16 cellular contexts compared by ENCODE assay signal in genomic region chr9:77738932-77739331, GRCh38.
DNase-seq lines count a peak whose midpoint lies in the region; ATAC-seq, FAIRE-seq and TF ChIP-seq lines count a peak whose summit lies in the region.
"Had no signal": no experiment of that assay in that cellular context is flagged by ENCODE, and none has a peak within 500 bp of the region (broad histone marks: within the 10 kb centered on the region; RNA-seq: fewer than 3 reads in every experiment).

No MANE protein-coding gene starts in this region.

- dilution Hi-C loops in endothelial cell of umbilical vein (cut with MboI; ENCODE audit: extremely low pct_ligation_motif_present, low sequenced_read_pairs) = no loop called here

- CTCF ChIA-PET in activated CD4-positive, alpha-beta T cell treated with anti-CD3 and anti-CD28 coated beads for 36 hours (lab: Charles Lee) = interaction anchor here (1.4 to 3.0 kb wide), 3 partner anchors 8 to 20 kb away, joined by 3 to 9 read pairs (median 6); no protein-coding TSS in a partner anchor
- CTCF ChIA-PET in endothelial cell of umbilical vein (lab: Charles Lee) = interaction anchor here (1.2 to 1.7 kb wide), 3 partner anchors 9 to 19 kb away, joined by 3 to 4 read pairs (median 3); no protein-coding TSS in a partner anchor

- H3K79me2 ChIP-seq in endothelial cell of umbilical vein (ENCODE audit: control insufficient read depth, insufficient read depth, low read length) = peaks cover 5% of the 10 kb centered on the region

- H2AFZ ChIP-seq in endothelial cell of umbilical vein (ENCODE audit: low read depth, low read length) = no peak overlapping the region

- no peaks in the 10 kb centered on the region for H3K27me3 Mint-ChIP-seq in activated CD4-positive, alpha-beta T cell treated with anti-CD3 and anti-CD28 coated beads for 36 hours
- no peaks in the 10 kb centered on the region for H3K27me3 Mint-ChIP-seq in stimulated activated naive CD8-positive, alpha-beta T cell treated with anti-CD3 and anti-CD28 coated beads, Interleukin-15, amount 100 ng/mL, for 72 hours

- FAIRE-seq in endothelial cell of umbilical vein (lab: Jason Lieb, UNC) = peak; percentile 55
- FAIRE-seq: H1 had no signal

- TF ChIP-seq POLR2A in endothelial cell of umbilical vein (IDR thresholded peaks at IDR 0.05; ENCODE audit: low read depth, low read length) = no peak

- no peak for TF ChIP-seq CTCF in endothelial cell of umbilical vein (IDR thresholded peaks at IDR 0.05; ENCODE audit: extremely low read depth in 1 of 2, insufficient read depth in 1 of 2, low read depth in 1 of 2, low read length in 2 of 2)

- H3K36me3 Mint-ChIP-seq in activated CD4-positive, alpha-beta T cell treated with anti-CD3 and anti-CD28 coated beads for 36 hours (ENCODE audit: low read depth) = peaks cover 10% of the 10 kb centered on the region

- H3K36me3 ChIP-seq in endothelial cell of umbilical vein (ENCODE audit: control insufficient read depth in 2 of 2, extremely low read depth in 1 of 2, insufficient read depth in 2 of 2, low read length in 2 of 2) = no peaks in the 10 kb centered on the region

- intact Hi-C loops in activated CD4-positive, alpha-beta T cell treated with anti-CD3 and anti-CD28 coated beads for 36 hours (cut with DNase I, micrococcal nuclease) = no loop called here
- intact Hi-C loops in endothelial cell of umbilical vein (cut with micrococcal nuclease) = no loop called here

- H3K4me3 Mint-ChIP-seq in activated CD4-positive, alpha-beta T cell treated with anti-CD3 and anti-CD28 coated beads for 36 hours = no peak overlapping the region
- no peak overlapping the region for H3K4me3 Mint-ChIP-seq in stimulated activated naive CD8-positive, alpha-beta T cell treated with anti-CD3 and anti-CD28 coated beads, Interleukin-15, amount 100 ng/mL, for 72 hours
- H3K4me3 Mint-ChIP-seq: B cell; CD8-positive, alpha-beta T cell had no signal

- H3K27ac ChIP-seq in endothelial cell of umbilical vein (ENCODE audit: insufficient read depth, low read depth, low read length) = no peak overlapping the region
- H3K27ac ChIP-seq: BLaER1 treated with 17β-estradiol and CSF1 and Interleukin-3, amounts not matched to agents 10 nM and 100 nM; HL-60 had no signal

- no peak overlapping the region for H3K4me2 ChIP-seq in endothelial cell of umbilical vein (ENCODE audit: insufficient read depth, low read length)
- H3K4me2 ChIP-seq: BLaER1 treated with 17β-estradiol and CSF1 and Interleukin-3, amounts not matched to agents 10 nM and 100 nM had no signal

- ATAC-seq in activated CD4-positive, alpha-beta T cell treated with anti-CD3 and anti-CD28 coated beads for 36 hours = peak; percentile 74
- ATAC-seq in stimulated activated naive CD8-positive, alpha-beta T cell treated with anti-CD3 and anti-CD28 coated beads, Interleukin-15, Interleukin-2, amounts not matched to agents 100 U/mL and 50 U/mL, for 24 hours = peak; percentile 40
- ATAC-seq in stimulated activated naive CD8-positive, alpha-beta T cell treated with anti-CD3 and anti-CD28 coated beads, Interleukin-15, amount 100 ng/mL, for 72 hours = no peak
- ATAC-seq in GM19397 (IDR thresholded peaks at IDR 0.05; ENCODE audit: unreplicated experiment) = no peak
- ATAC-seq: CD8-positive, alpha-beta T cell had no signal

- no peak overlapping the region for H3K9ac ChIP-seq in endothelial cell of umbilical vein (replicated peaks; ENCODE audit: extremely low read depth, insufficient read depth, low read length)
- H3K9ac ChIP-seq: BLaER1 treated with 17β-estradiol and CSF1 and Interleukin-3, amounts not matched to agents 10 nM and 100 nM had no signal

- no peak for DNase-seq in activated CD4-positive, alpha-beta T cell treated with anti-CD3 and anti-CD28 coated beads for 36 hours
- no peak for DNase-seq in activated CD4-positive, alpha-beta T cell treated with anti-CD3 and anti-CD28 coated beads, Interleukin-2, amount 50 U/mL, for 1 hour
- no peak for DNase-seq in stimulated activated naive CD8-positive, alpha-beta T cell treated with anti-CD3 and anti-CD28 coated beads, Interleukin-15, Interleukin-2, amounts not matched to agents 100 U/mL and 50 U/mL, for 24 hours
- DNase-seq in stimulated activated naive CD8-positive, alpha-beta T cell treated with anti-CD3 and anti-CD28 coated beads, Interleukin-15, amount 100 ng/mL, for 72 hours = no peak
- DNase-seq in endothelial cell of umbilical vein (ENCODE audit: low read depth, low spot score) (no peak), dedifferentiated amniotic fluid mesenchymal stem cell (ENCODE audit: extremely low spot score) (no peak)
- DNase-seq: Calu3; CD8-positive, alpha-beta T cell; DMS79 treated with DMSO at 0.1 percent for 48 hours; GF-D8; HCEC 1CT had no signal

- peak overlapping the region; percentile 67 for H3K27ac Mint-ChIP-seq in activated CD4-positive, alpha-beta T cell treated with anti-CD3 and anti-CD28 coated beads for 36 hours
- no peak overlapping the region for H3K27ac Mint-ChIP-seq in stimulated activated naive CD8-positive, alpha-beta T cell treated with anti-CD3 and anti-CD28 coated beads, Interleukin-15, amount 100 ng/mL, for 72 hours
- H3K27ac Mint-ChIP-seq: B cell; CD8-positive, alpha-beta T cell had no signal

- H3K9me3 Mint-ChIP-seq in activated CD4-positive, alpha-beta T cell treated with anti-CD3 and anti-CD28 coated beads for 36 hours (ENCODE audit: low read depth) = peaks cover 2% of the 10 kb centered on the region
- no peaks in the 10 kb centered on the region for H3K9me3 Mint-ChIP-seq in stimulated activated naive CD8-positive, alpha-beta T cell treated with anti-CD3 and anti-CD28 coated beads, Interleukin-15, amount 100 ng/mL, for 72 hours
- H3K9me3 Mint-ChIP-seq: CD8-positive, alpha-beta T cell had no signal

- H3K9me3 ChIP-seq in endothelial cell of umbilical vein (replicated peaks; ENCODE audit: control insufficient read depth, insufficient read depth, low read length) = no peaks in the 10 kb centered on the region
- H3K9me3 ChIP-seq: BLaER1 treated with 17β-estradiol and CSF1 and Interleukin-3, amounts not matched to agents 10 nM and 100 nM had no signal

- POLR2A ChIA-PET in activated CD4-positive, alpha-beta T cell treated with anti-CD3 and anti-CD28 coated beads for 36 hours (lab: Charles Lee) = interaction anchor here (1.0 kb wide), 1 partner anchor 10 kb away, joined by 5 read pairs; no protein-coding TSS in a partner anchor
- POLR2A ChIA-PET in endothelial cell of umbilical vein (lab: Charles Lee) = no interaction called here

- H3K9me1 ChIP-seq in endothelial cell of umbilical vein (replicated peaks; ENCODE audit: control insufficient read depth, extremely low read depth, insufficient read depth, low read length) = no peaks in the 10 kb centered on the region

- no peaks in the 10 kb centered on the region for H4K20me1 ChIP-seq in endothelial cell of umbilical vein (replicated peaks; ENCODE audit: control insufficient read depth, extremely low read depth, insufficient read depth, low read length)

- no TSS peak for BruUV-seq in endothelial cell of umbilical vein (replicated peaks; lab: Mats Ljungman, UMichigan)

- H3K27me3 ChIP-seq in endothelial cell of umbilical vein (ENCODE audit: control insufficient read depth in 2 of 2, insufficient read depth in 2 of 2, low read length in 2 of 2) = no peaks in the 10 kb centered on the region
- H3K27me3 ChIP-seq: BLaER1 treated with 17β-estradiol and CSF1 and Interleukin-3, amounts not matched to agents 10 nM and 100 nM had no signal

- peaks cover 15% of the 10 kb centered on the region for H3K4me1 ChIP-seq in endothelial cell of umbilical vein (ENCODE audit: control insufficient read depth, extremely low read depth, insufficient read depth, low read length)
- H3K4me1 ChIP-seq: BLaER1 treated with 17β-estradiol and CSF1 and Interleukin-3, amounts not matched to agents 10 nM and 100 nM had no signal

- H3K4me1 Mint-ChIP-seq in activated CD4-positive, alpha-beta T cell treated with anti-CD3 and anti-CD28 coated beads for 36 hours = peaks cover 22% of the 10 kb centered on the region
- peaks cover 11% of the 10 kb centered on the region for H3K4me1 Mint-ChIP-seq in stimulated activated naive CD8-positive, alpha-beta T cell treated with anti-CD3 and anti-CD28 coated beads, Interleukin-15, amount 100 ng/mL, for 72 hours
- H3K4me1 Mint-ChIP-seq: B cell had no signal

- H3K4me3 ChIP-seq in endothelial cell of umbilical vein (replicated peaks in 1 of 3; ENCODE audit: insufficient read depth in 1 of 3, low read depth in 1 of 3, low read length in 3 of 3) = no peak overlapping the region
- H3K4me3 ChIP-seq: BLaER1 treated with 17β-estradiol and CSF1 and Interleukin-3, amounts not matched to agents 10 nM and 100 nM had no signal

TF ChIP-seq in endothelial cell of umbilical vein, 7 proteins besides CTCF, POLR2A, EP300 and RAD21:
- no peak for TF ChIP-seq FOS (IDR thresholded peaks at IDR 0.05; ENCODE audit: borderline replicate concordance, insufficient read depth, low read length)
- no peak for TF ChIP-seq MYC (IDR thresholded peaks at IDR 0.05; ENCODE audit: low read depth, low read length)
- TF ChIP-seq JUN (IDR thresholded peaks at IDR 0.05; ENCODE audit: borderline replicate concordance, insufficient read depth, insufficient read length, low read depth) = no peak

Comparison
In these comparisons a context has a peak if more than half of its experiments do, and no peak if none do; other contexts are left out.
1. ATAC-seq: peak in activated CD4-positive, alpha-beta T cell treated with anti-CD3 and anti-CD28 coated beads for 36 hours (single experiment) and stimulated activated naive CD8-positive, alpha-beta T cell treated with anti-CD3 and anti-CD28 coated beads, Interleukin-15, Interleukin-2, amounts not matched to agents 100 U/mL and 50 U/mL, for 24 hours (single experiment); none in stimulated activated naive CD8-positive, alpha-beta T cell treated with anti-CD3 and anti-CD28 coated beads, Interleukin-15, amount 100 ng/mL, for 72 hours (single experiment) and GM19397 (single experiment).